In the genomic region with DNA sequence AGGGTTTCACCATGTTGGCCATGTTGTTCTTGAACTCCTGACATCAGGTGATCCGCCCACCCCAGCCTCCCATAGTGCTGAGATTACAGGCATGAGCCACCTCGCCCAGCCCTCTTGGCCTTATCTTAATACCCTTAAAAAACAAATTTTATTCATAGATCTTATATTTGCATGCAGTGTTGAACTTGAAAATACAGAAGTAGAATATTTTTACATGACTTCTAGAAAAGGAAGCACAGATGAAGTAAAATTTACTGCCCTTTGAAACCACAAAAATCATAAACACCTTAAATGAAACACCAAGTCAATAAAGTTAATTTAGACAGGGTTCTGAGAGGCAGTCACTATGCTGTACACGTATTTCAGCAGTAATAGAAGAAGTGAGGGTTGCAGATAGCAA, we compare ENCODE assay signal across 14 cellular contexts.
DNase-seq lines count a peak whose midpoint lies in the region; ATAC-seq and FAIRE-seq lines count a peak whose summit lies in the region.
"Had no signal": no experiment of that assay in that cellular context is flagged by ENCODE, and none has a peak within 500 bp of the region (broad histone marks: within the 10 kb centered on the region; RNA-seq: fewer than 3 reads in every experiment).

No MANE protein-coding gene starts in this region.

- peak; percentile 36 for FAIRE-seq in GM18507 (lab: Jason Lieb, UNC)
- FAIRE-seq: keratinocyte had no signal

- H3K4me1 Mint-ChIP-seq in activated naive CD4-positive, alpha-beta T cell treated with anti-CD3 and anti-CD28 coated beads for 36 hours (ENCODE audit: low read depth), result peaks cover 13% of the 10 kb centered on the region
- H3K4me1 Mint-ChIP-seq in T-helper 17 cell, result peaks cover 2% of the 10 kb centered on the region

- DNase-seq in GM18507 (ENCODE audit: extremely low spot score, insufficient read length, low read depth), result no peak
- peak; percentile 74 to 76 for DNase-seq in NCI-H526 (lab: John Stamatoyannopoulos, UW)
- no peak for DNase-seq in activated naive CD4-positive, alpha-beta T cell treated with anti-CD3 and anti-CD28 coated beads for 36 hours
- no peak for DNase-seq in T-helper 17 cell
- DNase-seq in NCI-H2227 (lab: John Stamatoyannopoulos, UW; ENCODE audit: unreplicated experiment), result no peak
- DNase-seq in posterior cingulate gyrus, result no peak
- DNase-seq: activated CD4-positive, alpha-beta T cell treated with anti-CD3 and anti-CD28 coated beads for 4 hours; HFFc6; NCI-H69 had no signal

- H3K27ac Mint-ChIP-seq in activated naive CD4-positive, alpha-beta T cell treated with anti-CD3 and anti-CD28 coated beads for 36 hours, result no peak overlapping the region
- H3K27ac Mint-ChIP-seq in T-helper 17 cell, result no peak overlapping the region
- H3K27ac Mint-ChIP-seq: HFFc6 had no signal

- ATAC-seq in GM21381 (IDR thresholded peaks at IDR 0.05; ENCODE audit: unreplicated experiment) (peak; percentile 52), HG02981 (IDR thresholded peaks at IDR 0.05; ENCODE audit: unreplicated experiment) (peak; percentile 64), T-helper 17 cell (no peak)
- ATAC-seq: SK-N-SH treated with all-trans-retinoic acid at 6 μM for 48 hours had no signal

- H3K4me3 Mint-ChIP-seq in activated naive CD4-positive, alpha-beta T cell treated with anti-CD3 and anti-CD28 coated beads for 36 hours, result no peak overlapping the region
- no peak overlapping the region for H3K4me3 Mint-ChIP-seq in T-helper 17 cell
- H3K4me3 Mint-ChIP-seq: HFFc6, neural crest cell had no signal

- intact Hi-C loops in activated naive CD4-positive, alpha-beta T cell treated with anti-CD3 and anti-CD28 coated beads for 36 hours (cut with micrococcal nuclease), result no loop called here
- intact Hi-C loops in posterior cingulate gyrus (cut with DNase I), result no loop called here

- no peaks in the 10 kb centered on the region for H3K27me3 Mint-ChIP-seq in activated naive CD4-positive, alpha-beta T cell treated with anti-CD3 and anti-CD28 coated beads for 36 hours (ENCODE audit: low read depth)
- no peaks in the 10 kb centered on the region for H3K27me3 Mint-ChIP-seq in T-helper 17 cell

- CTCF ChIA-PET in activated naive CD4-positive, alpha-beta T cell treated with anti-CD3 and anti-CD28 coated beads for 36 hours (lab: Charles Lee), result no interaction called here

- H3K9me3 ChIP-seq in T-helper 17 cell (ENCODE audit: control insufficient read depth, low read length, poor library complexity, severe bottlenecking), result no peaks in the 10 kb centered on the region

- peaks cover 19% of the 10 kb centered on the region for H3K36me3 Mint-ChIP-seq in activated naive CD4-positive, alpha-beta T cell treated with anti-CD3 and anti-CD28 coated beads for 36 hours (ENCODE audit: low read depth)
- peaks cover 2% of the 10 kb centered on the region for H3K36me3 Mint-ChIP-seq in T-helper 17 cell (ENCODE audit: low read depth)

- H3K9me3 Mint-ChIP-seq in activated naive CD4-positive, alpha-beta T cell treated with anti-CD3 and anti-CD28 coated beads for 36 hours, result peaks cover 19% of the 10 kb centered on the region

Comparison
In these comparisons a context has a peak if more than half of its experiments do, and no peak if none do; other contexts are left out.
1. DNase-seq: peak in NCI-H526 (2 of 2); none in GM18507 (single experiment), activated naive CD4-positive, alpha-beta T cell treated with anti-CD3 and anti-CD28 coated beads for 36 hours (single experiment), T-helper 17 cell (0 of 3), NCI-H2227 (single experiment) and posterior cingulate gyrus (0 of 10).